Comparison of ENCODE assay signal across 17 cellular contexts in genomic region chr3:80367149-80367548, GRCh38.
"Had no signal": no experiment of that assay in that cellular context is flagged by ENCODE, and none has a peak within 500 bp of the region (broad histone marks: within the 10 kb centered on the region; RNA-seq: fewer than 3 reads in every experiment).

No MANE protein-coding gene starts in this region.

- H3K36me3 ChIP-seq: cardiac muscle cell, left ventricle myocardium inferior had no signal

- H3K4me3 Mint-ChIP-seq: activated T-helper 17 cell treated with anti-CD3 and anti-CD28 coated beads, Interleukin-2, amount 50 U/mL, for 72 hours; natural killer cell; stimulated activated memory B cell treated with anti-CD40 and anti-IgM and Interleukin-4, amounts not matched to agents 10 μg/mL and 1 μg/mL and 100 μg/mL, for 72 hours had no signal

- H3K4me1 Mint-ChIP-seq: activated T-helper 17 cell treated with anti-CD3 and anti-CD28 coated beads, Interleukin-2, amount 50 U/mL, for 72 hours; natural killer cell; stimulated activated memory B cell treated with anti-CD40 and anti-IgM and Interleukin-4, amounts not matched to agents 10 μg/mL and 1 μg/mL and 100 μg/mL, for 72 hours had no signal

- H3K4me1 ChIP-seq: left ventricle myocardium inferior had no signal

- H3K27me3 Mint-ChIP-seq: activated T-helper 17 cell treated with anti-CD3 and anti-CD28 coated beads, Interleukin-2, amount 50 U/mL, for 72 hours; stimulated activated memory B cell treated with anti-CD40 and anti-IgM and Interleukin-4, amounts not matched to agents 10 μg/mL and 1 μg/mL and 100 μg/mL, for 72 hours had no signal

- H3K27me3 ChIP-seq: cardiac muscle cell, dorsolateral prefrontal cortex had no signal

- H3K36me3 Mint-ChIP-seq: natural killer cell; stimulated activated memory B cell treated with anti-CD40 and anti-IgM and Interleukin-4, amounts not matched to agents 10 μg/mL and 1 μg/mL and 100 μg/mL, for 72 hours had no signal

- H3K27ac ChIP-seq: cardiac muscle cell, dorsolateral prefrontal cortex, left ventricle myocardium inferior had no signal

- DNase-seq: activated CD4-positive, alpha-beta T cell treated with anti-CD3 and anti-CD28 coated beads for 1 hour; activated CD4-positive, alpha-beta T cell treated with anti-CD3 and anti-CD28 coated beads, Interleukin-2, amount 50 U/mL, for 4 hours; activated naive CD4-positive, alpha-beta T cell treated with Interleukin-2 at 50 U/mL for 16 hours; activated T-cell treated with anti-CD3 and anti-CD28 coated beads for 4 hours; dorsolateral prefrontal cortex; hypothalamus; left ventricle myocardium inferior; natural killer cell; nucleus accumbens; posterior cingulate gyrus; retina; stimulated activated CD4-positive, alpha-beta T cell treated with anti-CD3 and anti-CD28 coated beads, Interleukin-2, amount 100 ng/mL, for 48 hours; T-helper 2 cell had no signal

- H3K9me3 ChIP-seq: left ventricle myocardium inferior had no signal

- ATAC-seq: activated T-helper 17 cell treated with anti-CD3 and anti-CD28 coated beads, Interleukin-2, amount 50 U/mL, for 72 hours; esophagus mucosa; natural killer cell; stimulated activated memory B cell treated with anti-CD40 and anti-IgM and Interleukin-4, amounts not matched to agents 10 μg/mL and 1 μg/mL and 100 μg/mL, for 72 hours had no signal

- H3K4me3 ChIP-seq: cardiac muscle cell, dorsolateral prefrontal cortex, left ventricle myocardium inferior had no signal

- H3K27ac Mint-ChIP-seq: activated T-helper 17 cell treated with anti-CD3 and anti-CD28 coated beads, Interleukin-2, amount 50 U/mL, for 72 hours; natural killer cell; stimulated activated memory B cell treated with anti-CD40 and anti-IgM and Interleukin-4, amounts not matched to agents 10 μg/mL and 1 μg/mL and 100 μg/mL, for 72 hours had no signal
